1 cellular context compared by ENCODE assay signal in the genomic region with DNA sequence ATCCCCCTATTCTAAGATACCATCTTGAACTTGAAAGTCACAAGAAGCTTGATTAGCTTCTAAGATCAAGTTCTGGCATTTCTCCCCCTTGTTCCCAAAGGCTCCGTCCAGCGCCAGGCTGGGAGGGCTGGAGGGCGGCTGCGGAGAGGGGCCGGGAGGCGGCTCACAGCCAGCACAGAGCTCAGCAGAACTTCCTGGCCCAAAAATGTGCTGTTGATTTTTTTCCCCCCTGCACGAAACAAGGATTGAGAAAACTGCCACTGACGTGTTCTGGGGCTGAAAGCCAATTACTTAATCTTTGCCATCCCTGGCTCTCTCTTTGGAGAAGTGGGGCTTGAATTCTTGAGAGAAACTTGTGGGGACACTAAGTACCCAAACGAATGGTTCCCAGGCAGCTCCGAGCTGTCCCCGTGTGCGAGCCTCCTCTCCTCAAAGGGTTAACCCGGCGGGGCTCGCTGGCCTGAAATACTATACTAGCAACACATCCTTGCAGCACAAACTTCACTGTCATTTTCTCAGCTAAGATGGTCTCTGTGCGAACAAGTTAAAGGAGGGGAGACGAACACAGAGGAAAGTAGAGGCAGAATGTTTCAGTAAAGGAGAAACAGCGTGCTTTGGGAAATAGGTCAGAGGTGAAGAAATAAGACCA.
A peak's percentile ranks its signal among the peaks of the same experiment; 100 is the strongest.
TF ChIP-seq lines count a peak whose summit lies in the region.

No MANE protein-coding gene starts in this region.

TF ChIP-seq in HepG2, 621 proteins besides CTCF, POLR2A, EP300 and RAD21 (continued from another document and continues in another):
- TF ChIP-seq, protein P1, sequence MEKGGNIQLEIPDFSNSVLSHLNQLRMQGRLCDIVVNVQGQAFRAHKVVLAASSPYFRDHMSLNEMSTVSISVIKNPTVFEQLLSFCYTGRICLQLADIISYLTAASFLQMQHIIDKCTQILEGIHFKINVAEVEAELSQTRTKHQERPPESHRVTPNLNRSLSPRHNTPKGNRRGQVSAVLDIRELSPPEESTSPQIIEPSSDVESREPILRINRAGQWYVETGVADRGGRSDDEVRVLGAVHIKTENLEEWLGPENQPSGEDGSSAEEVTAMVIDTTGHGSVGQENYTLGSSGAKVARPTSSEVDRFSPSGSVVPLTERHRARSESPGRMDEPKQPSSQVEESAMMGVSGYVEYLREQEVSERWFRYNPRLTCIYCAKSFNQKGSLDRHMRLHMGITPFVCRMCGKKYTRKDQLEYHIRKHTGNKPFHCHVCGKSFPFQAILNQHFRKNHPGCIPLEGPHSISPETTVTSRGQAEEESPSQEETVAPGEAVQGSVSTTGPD (CRISPR knock-in tag; IDR thresholded peaks at IDR 0.05): no peak
- no peak for TF ChIP-seq ARNTL (CRISPR knock-in tag; IDR thresholded peaks at IDR 0.05)
- 0 out of 2 replicates have a peak, but pooled peaks have one; percentile 31 for TF ChIP-seq ZNF567 (CRISPR knock-in tag; IDR thresholded peaks at IDR 0.05; ENCODE audit: borderline replicate concordance)
- no peak for TF ChIP-seq ZSCAN21 (CRISPR knock-in tag; IDR thresholded peaks at IDR 0.05; ENCODE audit: borderline replicate concordance)
- TF ChIP-seq FOXM1 (CRISPR knock-in tag; IDR thresholded peaks at IDR 0.05): no peak
- peak; percentile 13 for TF ChIP-seq ZNF605 (CRISPR knock-in tag; IDR thresholded peaks at IDR 0.05)
- no peak for TF ChIP-seq TSC22D2 (CRISPR knock-in tag; IDR thresholded peaks at IDR 0.05; ENCODE audit: borderline replicate concordance)
- TF ChIP-seq BORCS8-MEF2B (CRISPR knock-in tag; IDR thresholded peaks at IDR 0.05): peak; percentile 60; the same call in 1 of the 2 replicates
- TF ChIP-seq SIN3A (IDR thresholded peaks at IDR 0.05; ENCODE audit: borderline replicate concordance, low read depth, low read length): 0 out of 2 replicates have a peak, but pooled peaks have one; percentile 79
- TF ChIP-seq ZNF20 (CRISPR knock-in tag; IDR thresholded peaks at IDR 0.05): 0 out of 2 replicates have a peak, but pooled peaks have one; percentile 22
- TF ChIP-seq, protein P2, sequence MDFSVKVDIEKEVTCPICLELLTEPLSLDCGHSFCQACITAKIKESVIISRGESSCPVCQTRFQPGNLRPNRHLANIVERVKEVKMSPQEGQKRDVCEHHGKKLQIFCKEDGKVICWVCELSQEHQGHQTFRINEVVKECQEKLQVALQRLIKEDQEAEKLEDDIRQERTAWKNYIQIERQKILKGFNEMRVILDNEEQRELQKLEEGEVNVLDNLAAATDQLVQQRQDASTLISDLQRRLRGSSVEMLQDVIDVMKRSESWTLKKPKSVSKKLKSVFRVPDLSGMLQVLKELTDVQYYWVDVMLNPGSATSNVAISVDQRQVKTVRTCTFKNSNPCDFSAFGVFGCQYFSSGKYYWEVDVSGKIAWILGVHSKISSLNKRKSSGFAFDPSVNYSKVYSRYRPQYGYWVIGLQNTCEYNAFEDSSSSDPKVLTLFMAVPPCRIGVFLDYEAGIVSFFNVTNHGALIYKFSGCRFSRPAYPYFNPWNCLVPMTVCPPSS (IDR thresholded peaks at IDR 0.05): no peak
- TF ChIP-seq, protein P3, sequence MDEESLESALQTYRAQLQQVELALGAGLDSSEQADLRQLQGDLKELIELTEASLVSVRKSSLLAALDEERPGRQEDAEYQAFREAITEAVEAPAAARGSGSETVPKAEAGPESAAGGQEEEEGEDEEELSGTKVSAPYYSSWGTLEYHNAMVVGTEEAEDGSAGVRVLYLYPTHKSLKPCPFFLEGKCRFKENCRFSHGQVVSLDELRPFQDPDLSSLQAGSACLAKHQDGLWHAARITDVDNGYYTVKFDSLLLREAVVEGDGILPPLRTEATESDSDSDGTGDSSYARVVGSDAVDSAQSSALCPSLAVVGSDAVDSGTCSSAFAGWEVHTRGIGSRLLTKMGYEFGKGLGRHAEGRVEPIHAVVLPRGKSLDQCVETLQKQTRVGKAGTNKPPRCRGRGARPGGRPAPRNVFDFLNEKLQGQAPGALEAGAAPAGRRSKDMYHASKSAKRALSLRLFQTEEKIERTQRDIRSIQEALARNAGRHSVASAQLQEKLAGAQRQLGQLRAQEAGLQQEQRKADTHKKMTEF (CRISPR knock-in tag; IDR thresholded peaks at IDR 0.05): peak; percentile 15; the same call in 1 of the 2 replicates
- TF ChIP-seq KLF12 (CRISPR knock-in tag; IDR thresholded peaks at IDR 0.05; ENCODE audit: borderline replicate concordance): 0 out of 2 replicates have a peak, but pooled peaks have one; percentile 30
- TF ChIP-seq KDM5B (CRISPR knock-in tag; IDR thresholded peaks at IDR 0.05; ENCODE audit: borderline replicate concordance): 0 out of 2 replicates have a peak, but pooled peaks have one; percentile 16
- TF ChIP-seq, protein P4, sequence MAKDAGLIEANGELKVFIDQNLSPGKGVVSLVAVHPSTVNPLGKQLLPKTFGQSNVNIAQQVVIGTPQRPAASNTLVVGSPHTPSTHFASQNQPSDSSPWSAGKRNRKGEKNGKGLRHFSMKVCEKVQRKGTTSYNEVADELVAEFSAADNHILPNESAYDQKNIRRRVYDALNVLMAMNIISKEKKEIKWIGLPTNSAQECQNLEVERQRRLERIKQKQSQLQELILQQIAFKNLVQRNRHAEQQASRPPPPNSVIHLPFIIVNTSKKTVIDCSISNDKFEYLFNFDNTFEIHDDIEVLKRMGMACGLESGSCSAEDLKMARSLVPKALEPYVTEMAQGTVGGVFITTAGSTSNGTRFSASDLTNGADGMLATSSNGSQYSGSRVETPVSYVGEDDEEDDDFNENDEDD (CRISPR knock-in tag; IDR thresholded peaks at IDR 0.05; ENCODE audit: borderline replicate concordance): no peak
- TF ChIP-seq TBL1XR1 (IDR thresholded peaks at IDR 0.05; ENCODE audit: borderline replicate concordance, low read length, partially characterized antibody): no peak
- no peak for TF ChIP-seq ZBTB49 (CRISPR knock-in tag; IDR thresholded peaks at IDR 0.05; ENCODE audit: borderline replicate concordance)
- peak; percentile 22; the same call in 1 of the 2 replicates for TF ChIP-seq HOXA3 (CRISPR knock-in tag; IDR thresholded peaks at IDR 0.05)
- 0 out of 2 replicates have a peak, but pooled peaks have one; percentile 24 for TF ChIP-seq KLF6 (CRISPR knock-in tag; IDR thresholded peaks at IDR 0.05)
- no peak for TF ChIP-seq MEIS2 (CRISPR knock-in tag; IDR thresholded peaks at IDR 0.05)
- peak; percentile 69; the same call in 1 of the 2 replicates for TF ChIP-seq PPARG (CRISPR knock-in tag; conservative IDR thresholded peaks at IDR 0.05)
- TF ChIP-seq GFI1 (CRISPR knock-in tag; IDR thresholded peaks at IDR 0.05; ENCODE audit: borderline replicate concordance): 0 out of 2 replicates have a peak, but pooled peaks have one; percentile 41
- TF ChIP-seq HIVEP1 (CRISPR knock-in tag; IDR thresholded peaks at IDR 0.05): no peak
- TF ChIP-seq NFE2L2 (IDR thresholded peaks at IDR 0.05; ENCODE audit: low read length): no peak
- peak; percentile 10; the same call in 1 of the 2 replicates for TF ChIP-seq PHF21A (CRISPR knock-in tag; IDR thresholded peaks at IDR 0.05)
- TF ChIP-seq, protein P5, sequence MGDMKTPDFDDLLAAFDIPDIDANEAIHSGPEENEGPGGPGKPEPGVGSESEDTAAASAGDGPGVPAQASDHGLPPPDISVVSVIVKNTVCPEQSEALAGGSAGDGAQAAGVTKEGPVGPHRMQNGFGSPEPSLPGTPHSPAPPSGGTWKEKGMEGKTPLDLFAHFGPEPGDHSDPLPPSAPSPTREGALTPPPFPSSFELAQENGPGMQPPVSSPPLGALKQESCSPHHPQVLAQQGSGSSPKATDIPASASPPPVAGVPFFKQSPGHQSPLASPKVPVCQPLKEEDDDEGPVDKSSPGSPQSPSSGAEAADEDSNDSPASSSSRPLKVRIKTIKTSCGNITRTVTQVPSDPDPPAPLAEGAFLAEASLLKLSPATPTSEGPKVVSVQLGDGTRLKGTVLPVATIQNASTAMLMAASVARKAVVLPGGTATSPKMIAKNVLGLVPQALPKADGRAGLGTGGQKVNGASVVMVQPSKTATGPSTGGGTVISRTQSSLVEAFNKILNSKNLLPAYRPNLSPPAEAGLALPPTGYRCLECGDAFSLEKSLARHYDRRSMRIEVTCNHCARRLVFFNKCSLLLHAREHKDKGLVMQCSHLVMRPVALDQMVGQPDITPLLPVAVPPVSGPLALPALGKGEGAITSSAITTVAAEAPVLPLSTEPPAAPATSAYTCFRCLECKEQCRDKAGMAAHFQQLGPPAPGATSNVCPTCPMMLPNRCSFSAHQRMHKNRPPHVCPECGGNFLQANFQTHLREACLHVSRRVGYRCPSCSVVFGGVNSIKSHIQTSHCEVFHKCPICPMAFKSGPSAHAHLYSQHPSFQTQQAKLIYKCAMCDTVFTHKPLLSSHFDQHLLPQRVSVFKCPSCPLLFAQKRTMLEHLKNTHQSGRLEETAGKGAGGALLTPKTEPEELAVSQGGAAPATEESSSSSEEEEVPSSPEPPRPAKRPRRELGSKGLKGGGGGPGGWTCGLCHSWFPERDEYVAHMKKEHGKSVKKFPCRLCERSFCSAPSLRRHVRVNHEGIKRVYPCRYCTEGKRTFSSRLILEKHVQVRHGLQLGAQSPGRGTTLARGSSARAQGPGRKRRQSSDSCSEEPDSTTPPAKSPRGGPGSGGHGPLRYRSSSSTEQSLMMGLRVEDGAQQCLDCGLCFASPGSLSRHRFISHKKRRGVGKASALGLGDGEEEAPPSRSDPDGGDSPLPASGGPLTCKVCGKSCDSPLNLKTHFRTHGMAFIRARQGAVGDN (CRISPR knock-in tag; IDR thresholded peaks at IDR 0.05): peak; percentile 54
- TF ChIP-seq SAP130 (CRISPR knock-in tag; IDR thresholded peaks at IDR 0.05; ENCODE audit: low read depth): peak; percentile 48; the same call in 1 of the 2 replicates
- TF ChIP-seq, protein P6, sequence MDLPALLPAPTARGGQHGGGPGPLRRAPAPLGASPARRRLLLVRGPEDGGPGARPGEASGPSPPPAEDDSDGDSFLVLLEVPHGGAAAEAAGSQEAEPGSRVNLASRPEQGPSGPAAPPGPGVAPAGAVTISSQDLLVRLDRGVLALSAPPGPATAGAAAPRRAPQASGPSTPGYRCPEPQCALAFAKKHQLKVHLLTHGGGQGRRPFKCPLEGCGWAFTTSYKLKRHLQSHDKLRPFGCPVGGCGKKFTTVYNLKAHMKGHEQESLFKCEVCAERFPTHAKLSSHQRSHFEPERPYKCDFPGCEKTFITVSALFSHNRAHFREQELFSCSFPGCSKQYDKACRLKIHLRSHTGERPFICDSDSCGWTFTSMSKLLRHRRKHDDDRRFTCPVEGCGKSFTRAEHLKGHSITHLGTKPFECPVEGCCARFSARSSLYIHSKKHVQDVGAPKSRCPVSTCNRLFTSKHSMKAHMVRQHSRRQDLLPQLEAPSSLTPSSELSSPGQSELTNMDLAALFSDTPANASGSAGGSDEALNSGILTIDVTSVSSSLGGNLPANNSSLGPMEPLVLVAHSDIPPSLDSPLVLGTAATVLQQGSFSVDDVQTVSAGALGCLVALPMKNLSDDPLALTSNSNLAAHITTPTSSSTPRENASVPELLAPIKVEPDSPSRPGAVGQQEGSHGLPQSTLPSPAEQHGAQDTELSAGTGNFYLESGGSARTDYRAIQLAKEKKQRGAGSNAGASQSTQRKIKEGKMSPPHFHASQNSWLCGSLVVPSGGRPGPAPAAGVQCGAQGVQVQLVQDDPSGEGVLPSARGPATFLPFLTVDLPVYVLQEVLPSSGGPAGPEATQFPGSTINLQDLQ (CRISPR knock-in tag; IDR thresholded peaks at IDR 0.05): no peak
- TF ChIP-seq ZNF430 (CRISPR knock-in tag; IDR thresholded peaks at IDR 0.05): 0 out of 2 replicates have a peak, but pooled peaks have one; percentile 20
- 0 out of 2 replicates have a peak, but pooled peaks have one; percentile 10 for TF ChIP-seq ERF (CRISPR knock-in tag; IDR thresholded peaks at IDR 0.05)
- peak; percentile 47; the same call in 1 of the 2 replicates for TF ChIP-seq FOXK1 (CRISPR knock-in tag; IDR thresholded peaks at IDR 0.05; ENCODE audit: borderline replicate concordance, low read depth)
- TF ChIP-seq CCDC6 (CRISPR knock-in tag; IDR thresholded peaks at IDR 0.05): peak; percentile 53
- no peak for TF ChIP-seq RXRA (CRISPR knock-in tag; IDR thresholded peaks at IDR 0.05)
- TF ChIP-seq, protein P7, sequence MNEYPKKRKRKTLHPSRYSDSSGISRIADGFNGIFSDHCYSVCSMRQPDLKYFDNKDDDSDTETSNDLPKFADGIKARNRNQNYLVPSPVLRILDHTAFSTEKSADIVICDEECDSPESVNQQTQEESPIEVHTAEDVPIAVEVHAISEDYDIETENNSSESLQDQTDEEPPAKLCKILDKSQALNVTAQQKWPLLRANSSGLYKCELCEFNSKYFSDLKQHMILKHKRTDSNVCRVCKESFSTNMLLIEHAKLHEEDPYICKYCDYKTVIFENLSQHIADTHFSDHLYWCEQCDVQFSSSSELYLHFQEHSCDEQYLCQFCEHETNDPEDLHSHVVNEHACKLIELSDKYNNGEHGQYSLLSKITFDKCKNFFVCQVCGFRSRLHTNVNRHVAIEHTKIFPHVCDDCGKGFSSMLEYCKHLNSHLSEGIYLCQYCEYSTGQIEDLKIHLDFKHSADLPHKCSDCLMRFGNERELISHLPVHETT (CRISPR knock-in tag; conservative IDR thresholded peaks at IDR 0.05): no peak
- peak; percentile 18; the same call in 1 of the 2 replicates for TF ChIP-seq PITX1 (CRISPR knock-in tag; IDR thresholded peaks at IDR 0.05)
- TF ChIP-seq ELF4 (CRISPR knock-in tag; IDR thresholded peaks at IDR 0.05; ENCODE audit: borderline replicate concordance): no peak
- no peak for TF ChIP-seq ZNF362 (CRISPR knock-in tag; IDR thresholded peaks at IDR 0.05; ENCODE audit: borderline replicate concordance)
- TF ChIP-seq ZFX (CRISPR knock-in tag; IDR thresholded peaks at IDR 0.05; ENCODE audit: low read depth): no peak
- no peak for TF ChIP-seq TEAD2 (CRISPR knock-in tag; IDR thresholded peaks at IDR 0.05)
- peak; percentile 45 for TF ChIP-seq KMT2B (CRISPR knock-in tag; IDR thresholded peaks at IDR 0.05)
- TF ChIP-seq ZNF326 (CRISPR knock-in tag; IDR thresholded peaks at IDR 0.05; ENCODE audit: borderline replicate concordance): no peak
- TF ChIP-seq ZNF747 (CRISPR knock-in tag; IDR thresholded peaks at IDR 0.05; ENCODE audit: borderline replicate concordance): no peak
- no peak for TF ChIP-seq KDM4B (CRISPR knock-in tag; IDR thresholded peaks at IDR 0.05)
- no peak for TF ChIP-seq ELF3 (CRISPR knock-in tag; IDR thresholded peaks at IDR 0.05)
